29 cellular contexts compared by ENCODE assay signal in the genomic region with DNA sequence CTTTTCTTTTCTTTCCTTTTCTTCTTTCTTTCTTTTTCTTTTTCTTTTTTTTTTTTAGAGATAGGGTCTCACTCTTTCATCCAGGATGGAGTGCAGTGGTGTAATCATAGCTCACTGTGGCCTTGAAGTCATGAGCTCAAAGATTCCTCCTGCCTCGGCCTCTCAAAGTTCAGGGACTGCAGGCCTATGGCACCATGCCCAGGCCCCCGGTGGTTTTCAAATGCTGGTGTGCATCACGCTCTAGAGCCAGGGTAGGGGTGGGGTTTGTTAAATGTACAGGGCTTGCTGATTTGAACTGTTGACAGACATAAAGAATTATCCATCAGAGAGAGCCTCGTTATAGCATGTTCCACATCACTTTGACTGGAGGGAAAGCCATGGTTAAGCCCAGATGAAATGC. TPM values are rescaled to one million over a fixed set of nuclear protein-coding genes. Genes with fewer than 3 reads are reported as not detected.
"Had no signal": no experiment of that assay in that cellular context is flagged by ENCODE, and none has a peak within 500 bp of the region (broad histone marks: within the 10 kb centered on the region; RNA-seq: fewer than 3 reads in every experiment).

No MANE protein-coding gene starts in this region.

- H3K4me3 Mint-ChIP-seq: activated CD8-positive, alpha-beta T cell treated with anti-CD3 and anti-CD28 coated beads for 36 hours; activated naive CD4-positive, alpha-beta T cell treated with anti-CD3 and anti-CD28 coated beads, Interleukin-2, amount 10 ng/mL, durations not matched to agents 7 days and 5 days; activated naive CD8-positive, alpha-beta T cell treated with anti-CD3 and anti-CD28 coated beads, Interleukin-2, amount 10 ng/mL, durations not matched to agents 7 days and 5 days; activated T-cell treated with anti-CD3 and anti-CD28 coated beads, Interleukin-2, amount 50 U/mL, for 72 hours; brain had no signal

- H3K27me3 ChIP-seq: cardiac muscle cell had no signal

- H3K27me3 Mint-ChIP-seq: activated CD8-positive, alpha-beta T cell treated with anti-CD3 and anti-CD28 coated beads for 36 hours; activated naive CD4-positive, alpha-beta T cell treated with anti-CD3 and anti-CD28 coated beads, Interleukin-2, amount 10 ng/mL, durations not matched to agents 7 days and 5 days; brain had no signal

- DNase-seq: activated CD4-positive, alpha-beta T cell treated with anti-CD3 and anti-CD28 coated beads for 4 hours; activated CD8-positive, alpha-beta memory T cell treated with anti-CD3 and anti-CD28 coated beads, Interleukin-2, amount 50 U/mL, for 4 hours; activated CD8-positive, alpha-beta T cell treated with anti-CD3 and anti-CD28 coated beads for 36 hours; activated gamma-delta T cell treated with Interleukin-2 at 50 U/mL for 16 hours; activated naive CD4-positive, alpha-beta T cell treated with anti-CD3 and anti-CD28 coated beads, Interleukin-2, amount 10 ng/mL, durations not matched to agents 7 days and 5 days; activated naive CD8-positive, alpha-beta T cell treated with anti-CD3 and anti-CD28 coated beads, Interleukin-2, amount 10 ng/mL, durations not matched to agents 7 days and 5 days; activated T-cell treated with anti-CD3 and anti-CD28 coated beads, Interleukin-2, amount 50 U/mL, for 72 hours; amniotic stem cell; cerebellar nuclear complex; Kasumi-1; KBM-7; NCI-H1048; NCI-H1417; NCI-H1930; NCI-H2171 treated with DMSO at 0.1 percent for 48 hours; NCI-H226; NCI-H526; NCI-H774; OCI-M1; Right ventricle myocardium superior; SJCRH30; T-helper 1 cell; WERI-Rb-1 had no signal

- H3K27ac Mint-ChIP-seq: activated CD8-positive, alpha-beta T cell treated with anti-CD3 and anti-CD28 coated beads for 36 hours; activated naive CD4-positive, alpha-beta T cell treated with anti-CD3 and anti-CD28 coated beads, Interleukin-2, amount 10 ng/mL, durations not matched to agents 7 days and 5 days; activated naive CD8-positive, alpha-beta T cell treated with anti-CD3 and anti-CD28 coated beads, Interleukin-2, amount 10 ng/mL, durations not matched to agents 7 days and 5 days; activated T-cell treated with anti-CD3 and anti-CD28 coated beads, Interleukin-2, amount 50 U/mL, for 72 hours; activated T-helper 2 cell treated with anti-CD3 and anti-CD28 coated beads, Interferon-gamma antibody, Interleukin-2, Interleukin-4, amounts not matched to agents 10 μg/mL and 5 μg/mL and 100 μg/mL, durations not matched to agents 14 hours and 24 hours and 36 hours; brain had no signal

- H3K36me3 ChIP-seq: cardiac muscle cell, SJCRH30, WERI-Rb-1 had no signal

- H3K9ac ChIP-seq: SK-N-SH had no signal

- H3K36me3 Mint-ChIP-seq: activated naive CD4-positive, alpha-beta T cell treated with anti-CD3 and anti-CD28 coated beads, Interleukin-2, amount 10 ng/mL, durations not matched to agents 7 days and 5 days; activated naive CD8-positive, alpha-beta T cell treated with anti-CD3 and anti-CD28 coated beads, Interleukin-2, amount 10 ng/mL, durations not matched to agents 7 days and 5 days had no signal

- H3K9me3 Mint-ChIP-seq: activated CD8-positive, alpha-beta T cell treated with anti-CD3 and anti-CD28 coated beads for 36 hours; activated naive CD4-positive, alpha-beta T cell treated with anti-CD3 and anti-CD28 coated beads, Interleukin-2, amount 10 ng/mL, durations not matched to agents 7 days and 5 days; activated naive CD8-positive, alpha-beta T cell treated with anti-CD3 and anti-CD28 coated beads, Interleukin-2, amount 10 ng/mL, durations not matched to agents 7 days and 5 days; activated T-cell treated with anti-CD3 and anti-CD28 coated beads, Interleukin-2, amount 50 U/mL, for 72 hours; activated T-helper 2 cell treated with anti-CD3 and anti-CD28 coated beads, Interferon-gamma antibody, Interleukin-2, Interleukin-4, amounts not matched to agents 10 μg/mL and 5 μg/mL and 100 μg/mL, durations not matched to agents 14 hours and 24 hours and 36 hours; brain had no signal

- H3K4me3 ChIP-seq: cardiac muscle cell, SJCRH30 had no signal

- H3K4me1 ChIP-seq: SJCRH30 had no signal

- H3K27ac ChIP-seq: cardiac muscle cell, RWPE1, SJCRH30, WERI-Rb-1 had no signal

- H3K9me3 ChIP-seq: SJCRH30, SK-N-SH had no signal

RNA-seq across cellular contexts. Expression of gene MINDY4, which starts 5.8 kb away (rescaled TPM):
- total RNA-seq: SJCRH30 had no signal

RNA-seq across cellular contexts. Expression of gene INMT, which starts 25.0 kb away (rescaled TPM):
- total RNA-seq: activated CD8-positive, alpha-beta T cell treated with anti-CD3 and anti-CD28 coated beads for 36 hours; activated T-helper 2 cell treated with anti-CD3 and anti-CD28 coated beads, Interferon-gamma antibody, Interleukin-2, Interleukin-4, amounts not matched to agents 10 μg/mL and 5 μg/mL and 100 μg/mL, durations not matched to agents 14 hours and 24 hours and 36 hours; NCI-H460 had no signal
- polyA plus RNA-seq: SK-N-SH had no signal
